In the genomic region with DNA sequence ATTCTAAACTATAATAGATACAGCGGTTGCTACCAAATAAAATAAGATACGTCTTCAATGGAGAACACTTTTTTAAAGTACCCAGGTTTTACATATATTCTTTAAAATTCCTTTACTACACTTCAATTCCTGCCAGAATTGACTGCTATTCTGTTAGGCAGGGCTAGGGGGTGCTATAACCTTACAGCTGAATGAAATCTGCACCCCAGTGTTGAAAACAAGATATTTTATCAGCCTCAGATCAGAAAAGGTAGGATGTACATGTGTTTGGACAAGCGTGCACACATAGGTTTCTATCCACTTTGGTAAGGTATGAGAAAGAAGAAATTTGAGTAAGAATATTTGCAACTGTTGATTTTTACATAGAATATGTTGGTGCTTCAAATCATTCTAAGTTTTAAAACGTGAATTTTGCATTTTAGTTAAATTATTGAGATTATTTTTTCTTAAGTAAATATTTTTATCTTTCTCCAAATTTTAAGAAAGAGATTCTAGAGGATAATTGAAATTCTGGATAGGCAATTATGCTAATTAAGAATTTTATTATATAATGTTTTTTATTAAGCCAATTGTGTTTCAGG, we compare ENCODE assay signal across 8 cellular contexts.
DNase-seq lines count a peak whose midpoint lies in the region; ATAC-seq and TF ChIP-seq lines count a peak whose summit lies in the region.

No MANE protein-coding gene starts in this region.

- peak; percentile 84 for ATAC-seq in GM18505 (IDR thresholded peaks at IDR 0.05; ENCODE audit: unreplicated experiment)
- ATAC-seq in HG02885 (IDR thresholded peaks at IDR 0.05; ENCODE audit: poor library complexity, unreplicated experiment), result peak; percentile 90
- peak; percentile 58 to 76 (median 69) for ATAC-seq in right lobe of liver

- in situ Hi-C loops in astrocyte of the spinal cord (cut with HindIII; ENCODE audit: low sequenced_read_pairs), result no loop called here

- H3K4me3 ChIP-seq in astrocyte of the spinal cord (ENCODE audit: low read depth, low read length) (no peak overlapping the region), right lobe of liver (no peak overlapping the region)

- 18% methylated on average over 4 of the region's 4 CpGs for WGBS in right lobe of liver (ENCODE audit: insufficient coverage, low coverage, low lambda C conversion rate, missing lambda C conversion rate)

- TF ChIP-seq CTCF in astrocyte of the spinal cord (IDR thresholded peaks at IDR 0.05; ENCODE audit: low read depth, low read length) (peak; percentile 95), right lobe of liver (IDR thresholded peaks at IDR 0.05) (peak; percentile 65 to 82 (median 74))

- H3K36me3 ChIP-seq in right lobe of liver, result no peaks in the 10 kb centered on the region

- no peaks in the 10 kb centered on the region for H3K9me3 ChIP-seq in right lobe of liver

- intact Hi-C loops in right lobe of liver (cut with DNase I), result no loop called here

- DNase-seq in AG20443 (ENCODE audit: low spot score) (peak; percentile 48), NCI-H345 (lab: John Stamatoyannopoulos, UW) (peak; percentile 43), astrocyte of the spinal cord (ENCODE audit: low read depth, low spot score) (peak; percentile 45), right lobe of liver (no peak), NCI-H128 (lab: John Stamatoyannopoulos, UW; ENCODE audit: unreplicated experiment) (no peak), GDM1 (lab: John Stamatoyannopoulos, UW) (no peak)

- H3K4me1 ChIP-seq in right lobe of liver, result no peaks in the 10 kb centered on the region

- TF ChIP-seq POLR2A in GM18505 (IDR thresholded peaks at IDR 0.05; ENCODE audit: borderline replicate concordance, extremely low read depth, insufficient read depth, insufficient read length), result no peak
- TF ChIP-seq POLR2A in right lobe of liver (IDR thresholded peaks at IDR 0.05), result no peak

- H3K27me3 ChIP-seq in right lobe of liver, result no peaks in the 10 kb centered on the region

- no peak overlapping the region for H3K27ac ChIP-seq in right lobe of liver

Comparison
In these comparisons a context has a peak if more than half of its experiments do, and no peak if none do; other contexts are left out.
1. DNase-seq: peak in AG20443 (single experiment), NCI-H345 (single experiment) and astrocyte of the spinal cord (single experiment); none in right lobe of liver (0 of 3), NCI-H128 (single experiment) and GDM1 (single experiment).
2. Peak in every context shown above with its lines, with median percentiles within 50 percentile points of each other: ATAC-seq.